ENCODE assay signal across 21 cellular contexts in the genomic region with DNA sequence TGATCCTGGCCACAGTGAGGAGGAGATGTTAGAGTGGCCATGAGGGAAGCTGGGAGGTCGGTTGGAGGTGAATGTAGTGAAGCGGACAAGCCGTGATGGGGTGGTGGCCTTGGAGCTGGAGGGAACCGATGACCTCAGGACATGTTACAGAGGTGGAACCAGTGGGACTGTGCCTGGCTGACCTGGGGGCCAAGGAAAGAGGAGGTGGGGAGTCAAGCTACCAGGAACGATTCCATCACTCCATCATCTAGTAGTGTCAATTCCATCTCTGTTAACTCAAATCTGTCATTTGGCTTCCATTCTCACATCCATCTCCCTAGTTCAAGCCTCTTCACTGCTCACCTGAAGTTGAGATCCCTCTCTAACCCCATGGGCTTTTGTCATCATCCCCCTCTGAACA.
A peak's percentile ranks its signal among the peaks of the same experiment; 100 is the strongest.
DNase-seq lines count a peak whose midpoint lies in the region; ATAC-seq and FAIRE-seq lines count a peak whose summit lies in the region.
"Had no signal": no experiment of that assay in that cellular context is flagged by ENCODE, and none has a peak within 500 bp of the region (broad histone marks: within the 10 kb centered on the region; RNA-seq: fewer than 3 reads in every experiment).

No MANE protein-coding gene starts in this region.

- peak; percentile 9 for FAIRE-seq in HTR-8/SVneo (lab: Jason Lieb, UNC)
- peak; percentile 17 for FAIRE-seq in urothelium cell line (lab: Jason Lieb, UNC)
- FAIRE-seq: A204.1, G401.6, GM12892, H1 had no signal

- H4K91ac ChIP-seq in mesenchymal stem cell (ENCODE audit: low read length) (peak overlapping the region; percentile 74), neuronal stem cell (ENCODE audit: low read depth, low read length, poor library complexity) (no peak overlapping the region)

- no peak overlapping the region for H3K18ac ChIP-seq in mesenchymal stem cell (ENCODE audit: low read depth in 1 of 2, low read length in 2 of 2)
- no peak overlapping the region for H3K18ac ChIP-seq in neuronal stem cell (ENCODE audit: low read length)

- H3K4me2 ChIP-seq in mesenchymal stem cell (ENCODE audit: low read length, poor library complexity, severe bottlenecking), result no peak overlapping the region
- H3K4me2 ChIP-seq in neuronal stem cell (ENCODE audit: insufficient read depth, low read length, poor library complexity, severe bottlenecking), result no peak overlapping the region
- H3K4me2 ChIP-seq: BLaER1 had no signal

- H3K27me3 ChIP-seq in mesenchymal stem cell (ENCODE audit: control insufficient read depth in 1 of 2, insufficient read depth in 1 of 2, low read length in 2 of 2) (no peaks in the 10 kb centered on the region), neuronal stem cell (ENCODE audit: control insufficient read depth in 3 of 3, insufficient read depth in 3 of 3, low read depth in 1 of 3, low read length in 3 of 3) (no peaks in the 10 kb centered on the region)
- H3K27me3 ChIP-seq: BLaER1 had no signal

- peaks cover 14% of the 10 kb centered on the region for H3K9me3 ChIP-seq in mesenchymal stem cell (ENCODE audit: control insufficient read depth, low read length)
- no peaks in the 10 kb centered on the region for H3K9me3 ChIP-seq in neuronal stem cell (replicated peaks in 1 of 2; ENCODE audit: control insufficient read depth in 2 of 2, insufficient read depth in 1 of 2, low read depth in 1 of 2, low read length in 2 of 2)
- H3K9me3 ChIP-seq: BLaER1, Caco-2 had no signal

- intact Hi-C loops in sciatic nerve (cut with DNase I), result no loop called here

- H3K79me1 ChIP-seq in mesenchymal stem cell (replicated peaks; ENCODE audit: low read length, poor library complexity, severe bottlenecking) (no peaks in the 10 kb centered on the region), neuronal stem cell (ENCODE audit: low read depth, low read length) (no peaks in the 10 kb centered on the region)

- peak overlapping the region; percentile 49 to 94 for H2BK12ac ChIP-seq in mesenchymal stem cell (ENCODE audit: low read length in 2 of 2)
- H2BK12ac ChIP-seq in neuronal stem cell (ENCODE audit: low read length), result no peak overlapping the region

- H3K23ac ChIP-seq in mesenchymal stem cell (ENCODE audit: low read length in 2 of 2), result no peak overlapping the region
- H3K23ac ChIP-seq in neuronal stem cell (ENCODE audit: low read depth, low read length, poor library complexity), result peak overlapping the region; percentile 62

- H4K8ac ChIP-seq in mesenchymal stem cell (ENCODE audit: low read length) (no peak overlapping the region), neuronal stem cell (ENCODE audit: low read depth, low read length) (no peak overlapping the region)

- H3K4me1 ChIP-seq in mesenchymal stem cell (ENCODE audit: control insufficient read depth, insufficient read depth, low read depth, low read length) (peaks cover 6% of the 10 kb centered on the region), neuronal stem cell (ENCODE audit: control insufficient read depth in 2 of 2, insufficient read depth in 1 of 2, low read depth in 1 of 2, low read length in 2 of 2) (no peaks in the 10 kb centered on the region)
- H3K4me1 ChIP-seq: Caco-2 had no signal

- H3K36me3 ChIP-seq in mesenchymal stem cell (ENCODE audit: control insufficient read depth in 1 of 2, insufficient read depth in 2 of 2, low read depth in 1 of 2, low read length in 2 of 2) (no peaks in the 10 kb centered on the region), neuronal stem cell (replicated peaks in 1 of 2; ENCODE audit: control insufficient read depth in 2 of 2, insufficient read depth in 2 of 2, low read length in 2 of 2) (no peaks in the 10 kb centered on the region)
- H3K36me3 ChIP-seq: BLaER1 had no signal

- H3K4ac ChIP-seq in mesenchymal stem cell (ENCODE audit: low read depth in 1 of 2, low read length in 2 of 2) (peak overlapping the region; percentile 9 to 15), neuronal stem cell (ENCODE audit: low read length) (no peak overlapping the region)

- no peak overlapping the region for H2AK5ac ChIP-seq in mesenchymal stem cell (ENCODE audit: low read length, severe bottlenecking)
- H2AK5ac ChIP-seq in neuronal stem cell (ENCODE audit: low read depth, low read length), result no peak overlapping the region

- H3K27ac ChIP-seq in mesenchymal stem cell (ENCODE audit: low read length, poor library complexity, severe bottlenecking) (no peak overlapping the region), neuronal stem cell (replicated peaks; ENCODE audit: low read length) (no peak overlapping the region)
- H3K27ac ChIP-seq: 22Rv1, BLaER1, C4-2B had no signal

- DNase-seq in HTR-8/SVneo (ENCODE audit: insufficient read length, low spot score) (no peak), mesenchymal stem cell (no peak), neuronal stem cell (ENCODE audit: low spot score) (no peak), urothelium cell line (ENCODE audit: low spot score) (no peak), putamen (ENCODE audit: low spot score) (no peak), sciatic nerve (ENCODE audit: low spot score) (no peak)
- DNase-seq: CD4-positive, CD25-positive, alpha-beta regulatory T cell; CD8-positive, alpha-beta T cell; DMS153; DND-41; H7; HCEC 1CT had no signal

- ATAC-seq in sciatic nerve (no peak), HG02981 (IDR thresholded peaks at IDR 0.05; ENCODE audit: unreplicated experiment) (no peak)
- ATAC-seq: CD8-positive, alpha-beta T cell had no signal

- 99% methylated on average over 4 of the region's 5 CpGs for WGBS in mesenchymal stem cell
- no CpG with 5 or more reads among the region's 5 CpGs for WGBS in neuronal stem cell (ENCODE audit: extremely low coverage in 2 of 2, insufficient read length in 2 of 2, insufficient replicate concordance in 1 of 2), 2 donors

- no peak overlapping the region for H2BK120ac ChIP-seq in mesenchymal stem cell (ENCODE audit: low read depth, low read length)
- no peak overlapping the region for H2BK120ac ChIP-seq in neuronal stem cell (ENCODE audit: low read depth, low read length)

- H2BK5ac ChIP-seq in mesenchymal stem cell (ENCODE audit: low read depth, low read length, poor library complexity, severe bottlenecking) (no peak overlapping the region), neuronal stem cell (ENCODE audit: low read length) (no peak overlapping the region)

- H2BK15ac ChIP-seq in mesenchymal stem cell (ENCODE audit: low read depth, poor library complexity, severe bottlenecking) (no peak overlapping the region), neuronal stem cell (ENCODE audit: low read length) (no peak overlapping the region)

- no peak overlapping the region for H2AFZ ChIP-seq in mesenchymal stem cell (ENCODE audit: low read depth, low read length)
- H2AFZ ChIP-seq in neuronal stem cell (ENCODE audit: low read length), result no peak overlapping the region

- H3K4me3 ChIP-seq in mesenchymal stem cell (ENCODE audit: insufficient read depth in 1 of 2, low read depth in 1 of 2, low read length in 2 of 2) (no peak overlapping the region), neuronal stem cell (ENCODE audit: low read length in 2 of 2) (no peak overlapping the region)
- H3K4me3 ChIP-seq: BLaER1 had no signal

- H3K9ac ChIP-seq in mesenchymal stem cell (ENCODE audit: low read length), result no peak overlapping the region
- no peak overlapping the region for H3K9ac ChIP-seq in neuronal stem cell (ENCODE audit: low read depth, low read length, poor library complexity)
- H3K9ac ChIP-seq: BLaER1 had no signal

- H3K14ac ChIP-seq in mesenchymal stem cell (ENCODE audit: low read length in 2 of 2) (no peak overlapping the region), neuronal stem cell (ENCODE audit: low read length) (no peak overlapping the region)
